ENCODE assay signal across 8 cellular contexts in genomic region chr12:115121053-115121452, GRCh38.
"Had no signal": no experiment of that assay in that cellular context is flagged by ENCODE, and none has a peak within 500 bp of the region (broad histone marks: within the 10 kb centered on the region; RNA-seq: fewer than 3 reads in every experiment).

No MANE protein-coding gene starts in this region.

- H3K27ac ChIP-seq: HL-60 had no signal

- H3K4me2 ChIP-seq: GM23338 had no signal

- FAIRE-seq: HepG2 had no signal

- H3K27ac Mint-ChIP-seq: GM23338, HFFc6 had no signal

- H3K9me3 ChIP-seq: HAP-1 had no signal

- ATAC-seq: GM23338, HCT116, HepG2 had no signal

- DNase-seq: H7, HFFc6, KBM-7 had no signal

- H3K4me1 Mint-ChIP-seq: GM23338 had no signal

- H3K4me3 Mint-ChIP-seq: GM23338, HFFc6 had no signal

- H3K9me3 Mint-ChIP-seq: GM23338, HFFc6 had no signal

- H3K4me3 ChIP-seq: GM23338, HAP-1 had no signal

- H3K4me1 ChIP-seq: HAP-1 had no signal

- H2AFZ ChIP-seq: GM23338 had no signal

- H3K36me3 ChIP-seq: HAP-1 had no signal
